23 cellular contexts compared by ENCODE assay signal in the genomic region with DNA sequence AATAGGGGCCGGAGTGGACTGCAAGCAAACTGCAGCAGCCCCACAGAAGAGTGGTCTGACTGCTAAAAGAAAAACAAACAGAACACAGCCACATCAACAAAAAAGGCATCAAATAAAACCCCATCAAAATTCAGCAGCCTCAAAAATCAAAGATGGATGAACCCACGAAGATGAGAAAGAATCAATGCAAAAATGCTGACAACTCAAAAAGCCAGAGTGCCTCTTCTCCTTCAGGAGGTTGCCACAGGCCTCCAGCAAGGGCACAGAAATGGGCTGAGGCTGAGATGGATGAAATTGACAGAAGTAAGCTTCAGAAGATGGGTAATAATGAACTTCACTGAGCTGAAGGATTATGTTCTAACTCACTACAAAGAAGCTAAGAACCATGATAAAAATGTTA.
A peak's percentile ranks its signal among the peaks of the same experiment; 100 is the strongest.
DNase-seq lines count a peak whose midpoint lies in the region; ATAC-seq, FAIRE-seq and TF ChIP-seq lines count a peak whose summit lies in the region.
"Had no signal": no experiment of that assay in that cellular context is flagged by ENCODE, and none has a peak within 500 bp of the region (broad histone marks: within the 10 kb centered on the region; RNA-seq: fewer than 3 reads in every experiment).

No MANE protein-coding gene starts in this region.

- H3K27me3 ChIP-seq in DND-41 (ENCODE audit: insufficient read depth, low read length, poor library complexity): no peaks in the 10 kb centered on the region
- H3K27me3 ChIP-seq in K562 (ENCODE audit: control insufficient read depth in 2 of 2, insufficient read depth in 2 of 2, low read length in 2 of 2): no peaks in the 10 kb centered on the region
- H3K27me3 ChIP-seq in Peyer's patch: no peaks in the 10 kb centered on the region
- H3K27me3 ChIP-seq: BLaER1 treated with 17β-estradiol and CSF1 and Interleukin-3, amounts not matched to agents 10 nM and 100 nM had no signal

- H2AFZ ChIP-seq in DND-41 (ENCODE audit: low read depth, low read length) (no peak overlapping the region), K562 (ENCODE audit: low read depth, low read length) (no peak overlapping the region)

- peaks cover 12% of the 10 kb centered on the region for H3K9me3 Mint-ChIP-seq in osteocyte (ENCODE audit: unreplicated experiment)

- H3K4me3 ChIP-seq in A549: no peak overlapping the region
- H3K4me3 ChIP-seq in DND-41 (ENCODE audit: low read depth in 1 of 2, low read length in 2 of 2): no peak overlapping the region
- H3K4me3 ChIP-seq in K562: no peak overlapping the region
- H3K4me3 ChIP-seq in Peyer's patch: no peak overlapping the region
- H3K4me3 ChIP-seq: BLaER1 treated with 17β-estradiol and CSF1 and Interleukin-3, amounts not matched to agents 10 nM and 100 nM; GM12878 had no signal

- ATAC-seq in A549 (no peak), DND-41 (ENCODE audit: insufficient read depth, low read depth) (no peak), K562 (no peak), GM21381 (IDR thresholded peaks at IDR 0.05; ENCODE audit: unreplicated experiment) (no peak)
- ATAC-seq: CD8-positive, alpha-beta T cell; GM12878 had no signal

- TF ChIP-seq RAD21 in A549 (conservative IDR thresholded peaks at IDR 0.05 in 1 of 2, IDR thresholded peaks at IDR 0.05 in 1 of 2) (no peak), K562 (CRISPR knock-in tag; conservative IDR thresholded peaks at IDR 0.05 in 1 of 2, IDR thresholded peaks at IDR 0.05 in 1 of 2) (no peak)

- H3K36me3 Mint-ChIP-seq in osteocyte (ENCODE audit: unreplicated experiment): no peaks in the 10 kb centered on the region
- H3K36me3 Mint-ChIP-seq: CD8-positive, alpha-beta T cell had no signal

- no TSS peak for BruUV-seq in K562 (replicated peaks; lab: Mats Ljungman, UMichigan)

- H3K27me3 Mint-ChIP-seq in osteocyte (ENCODE audit: unreplicated experiment): no peaks in the 10 kb centered on the region
- H3K27me3 Mint-ChIP-seq: B cell; CD4-positive, alpha-beta T cell had no signal

- no peaks in the 10 kb centered on the region for H3K9me3 ChIP-seq in A549
- peaks cover 52% of the 10 kb centered on the region for H3K9me3 ChIP-seq in DND-41 (ENCODE audit: insufficient read depth, low read length, severe bottlenecking)
- no peaks in the 10 kb centered on the region for H3K9me3 ChIP-seq in K562 (replicated peaks; ENCODE audit: control insufficient read depth, insufficient read depth, low read depth, low read length)
- no peaks in the 10 kb centered on the region for H3K9me3 ChIP-seq in Peyer's patch
- H3K9me3 ChIP-seq: Caco-2 had no signal

- DNase-seq in A549 (ENCODE audit: low read depth in 1 of 2, low spot score in 1 of 2): no peak
- DNase-seq in DND-41: no peak
- DNase-seq in K562 (ENCODE audit: extremely low read depth in 1 of 4, low spot score in 3 of 4): no peak
- no peak for DNase-seq in Peyer's patch
- DNase-seq in osteocyte (ENCODE audit: extremely low spot score, unreplicated experiment): no peak
- DNase-seq: 8988T; AML-193; Caco-2; Calu3; CD4-positive, alpha-beta T cell; CD8-positive, alpha-beta T cell; DMS79 treated with DMSO at 0.1 percent for 48 hours; EL; GDM1 had no signal

- H3K9ac ChIP-seq in DND-41 (ENCODE audit: low read depth, low read length): no peak overlapping the region
- H3K9ac ChIP-seq in K562 (ENCODE audit: insufficient read depth in 1 of 2, low read depth in 2 of 2, low read length in 2 of 2): no peak overlapping the region
- H3K9ac ChIP-seq: BLaER1 treated with 17β-estradiol and CSF1 and Interleukin-3, amounts not matched to agents 10 nM and 100 nM had no signal

- H3K4me3 Mint-ChIP-seq in osteocyte (ENCODE audit: unreplicated experiment): no peak overlapping the region
- H3K4me3 Mint-ChIP-seq: B cell; CD4-positive, alpha-beta T cell; CD8-positive, alpha-beta T cell had no signal

- CTCF ChIA-PET in A549 (lab: Yijun Ruan, JAX): no interaction called here
- CTCF ChIA-PET in K562 (lab: Yijun Ruan, JAX; ENCODE audit: low intra/inter-chr PET ratio): no interaction called here

- FAIRE-seq in A549 (lab: Jason Lieb, UNC) (no peak), K562 (lab: Jason Lieb, UNC) (no peak)
- FAIRE-seq: A204.1, D721Med, GM12878, GM12892, GM18507 had no signal

- no peak for TF ChIP-seq POLR2A in A549 (IDR thresholded peaks at IDR 0.05; ENCODE audit: low read length)
- TF ChIP-seq POLR2A in K562 (conservative IDR thresholded peaks at IDR 0.05): no peak
- TF ChIP-seq POLR2A in Peyer's patch (IDR thresholded peaks at IDR 0.05): no peak

- H3K27ac ChIP-seq in A549 (no peak overlapping the region), DND-41 (ENCODE audit: low read length) (peak overlapping the region; percentile 61; the same call in 1 of the 2 replicates), K562 (ENCODE audit: extremely low read depth, low read depth, low read length) (no peak overlapping the region), Peyer's patch (no peak overlapping the region)
- H3K27ac ChIP-seq: BLaER1 treated with 17β-estradiol and CSF1 and Interleukin-3, amounts not matched to agents 10 nM and 100 nM; C4-2B had no signal

- no peaks in the 10 kb centered on the region for H3K79me2 ChIP-seq in DND-41 (ENCODE audit: insufficient read depth, low read length)
- no peaks in the 10 kb centered on the region for H3K79me2 ChIP-seq in K562 (ENCODE audit: control insufficient read depth, insufficient read depth, low read length)

- H4K20me1 ChIP-seq in DND-41 (ENCODE audit: insufficient read depth, low read length) (no peaks in the 10 kb centered on the region), K562 (replicated peaks; ENCODE audit: control insufficient read depth, insufficient read depth, low read length) (no peaks in the 10 kb centered on the region)
- H4K20me1 ChIP-seq: BLaER1 treated with 17β-estradiol and CSF1 and Interleukin-3, amounts not matched to agents 10 nM and 100 nM had no signal

- H3K36me3 ChIP-seq in DND-41 (ENCODE audit: insufficient read depth, low read length): peaks cover 10% of the 10 kb centered on the region; the same call in 1 of the 2 replicates
- H3K36me3 ChIP-seq in K562 (ENCODE audit: control insufficient read depth, insufficient read depth, low read length): no peaks in the 10 kb centered on the region
- no peaks in the 10 kb centered on the region for H3K36me3 ChIP-seq in Peyer's patch
- H3K36me3 ChIP-seq: BLaER1 treated with 17β-estradiol and CSF1 and Interleukin-3, amounts not matched to agents 10 nM and 100 nM had no signal

- POLR2A ChIA-PET in A549 (lab: Yijun Ruan, JAX): no interaction called here
- POLR2A ChIA-PET in K562 (lab: Yijun Ruan, JAX): no interaction called here

- 22% methylated on average over 2 of the region's 2 CpGs for WGBS in A549 (ENCODE audit: missing lambda C conversion rate)
- 5% methylated on average over 2 of the region's 2 CpGs for WGBS in K562 (ENCODE audit: insufficient coverage, low coverage, missing lambda C conversion rate)

- H3K4me1 ChIP-seq in A549 (no peaks in the 10 kb centered on the region), DND-41 (ENCODE audit: insufficient read depth, low read length) (peaks cover 41% of the 10 kb centered on the region), K562 (replicated peaks in 1 of 2; ENCODE audit: control insufficient read depth in 2 of 2, insufficient read depth in 2 of 2, low read length in 2 of 2) (no peaks in the 10 kb centered on the region), Peyer's patch (no peaks in the 10 kb centered on the region)
- H3K4me1 ChIP-seq: Caco-2 had no signal

- no peak overlapping the region for H3K27ac Mint-ChIP-seq in osteocyte (ENCODE audit: unreplicated experiment)
- H3K27ac Mint-ChIP-seq: B cell; CD4-positive, alpha-beta T cell; CD8-positive, alpha-beta T cell had no signal

- no peaks in the 10 kb centered on the region for H3K9me1 ChIP-seq in K562 (ENCODE audit: control insufficient read depth, insufficient read depth, low read length)

- in situ Hi-C loops in K562 (cut with MboI): no loop called here

- intact Hi-C loops in K562 (cut with micrococcal nuclease): no loop called here

- H3K4me2 ChIP-seq in A549 (no peak overlapping the region), DND-41 (ENCODE audit: insufficient read depth, low read length) (no peak overlapping the region), K562 (ENCODE audit: insufficient read depth, low read length) (no peak overlapping the region)
- H3K4me2 ChIP-seq: BLaER1 treated with 17β-estradiol and CSF1 and Interleukin-3, amounts not matched to agents 10 nM and 100 nM had no signal

- no peaks in the 10 kb centered on the region for H3K4me1 Mint-ChIP-seq in osteocyte (ENCODE audit: unreplicated experiment)
- H3K4me1 Mint-ChIP-seq: B cell had no signal

- TF ChIP-seq EP300 in A549 (IDR thresholded peaks at IDR 0.05) (no peak), K562 (IDR thresholded peaks at IDR 0.05; ENCODE audit: low read length) (no peak)

- TF ChIP-seq CTCF in A549 (IDR thresholded peaks at IDR 0.05): no peak
- TF ChIP-seq CTCF in DND-41 (IDR thresholded peaks at IDR 0.05; ENCODE audit: borderline replicate concordance, extremely low read depth, low read length, poor library complexity, severe bottlenecking): no peak
- no peak for TF ChIP-seq CTCF in K562 (IDR thresholded peaks at IDR 0.05 in 2 of 3, conservative IDR thresholded peaks at IDR 0.05 in 1 of 3; ENCODE audit: insufficient read depth in 2 of 3, low read depth in 1 of 3, low read length in 3 of 3)
- no peak for TF ChIP-seq CTCF in Peyer's patch (IDR thresholded peaks at IDR 0.05)
- no peak for TF ChIP-seq CTCF in osteocyte (IDR thresholded peaks at IDR 0.05)

TF ChIP-seq in A549, 52 proteins besides CTCF, POLR2A, EP300 and RAD21 (continues in another document):
- TF ChIP-seq HOXA7 (CRISPR knock-in tag; IDR thresholded peaks at IDR 0.05) (no peak), MAZ (IDR thresholded peaks at IDR 0.05; ENCODE audit: borderline replicate concordance, low read depth, low read length) (no peak), FOXS1 (CRISPR knock-in tag; IDR thresholded peaks at IDR 0.05) (no peak)
- TF ChIP-seq, protein P1, sequence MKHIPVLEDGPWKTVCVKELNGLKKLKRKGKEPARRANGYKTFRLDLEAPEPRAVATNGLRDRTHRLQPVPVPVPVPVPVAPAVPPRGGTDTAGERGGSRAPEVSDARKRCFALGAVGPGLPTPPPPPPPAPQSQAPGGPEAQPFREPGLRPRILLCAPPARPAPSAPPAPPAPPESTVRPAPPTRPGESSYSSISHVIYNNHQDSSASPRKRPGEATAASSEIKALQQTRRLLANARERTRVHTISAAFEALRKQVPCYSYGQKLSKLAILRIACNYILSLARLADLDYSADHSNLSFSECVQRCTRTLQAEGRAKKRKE (CRISPR knock-in tag; IDR thresholded peaks at IDR 0.05; ENCODE audit: low read depth): no peak

Comparison
In these comparisons a context has a peak if more than half of its experiments do, and no peak if none do; other contexts are left out.
1. Of the 35 proteins assayed by ChIP-seq in both K562 and A549: peak only in K562: none; only in A549: MAFK; in both: none; in neither: 34.